Comparison of ENCODE assay signal across 13 cellular contexts in the genomic region with DNA sequence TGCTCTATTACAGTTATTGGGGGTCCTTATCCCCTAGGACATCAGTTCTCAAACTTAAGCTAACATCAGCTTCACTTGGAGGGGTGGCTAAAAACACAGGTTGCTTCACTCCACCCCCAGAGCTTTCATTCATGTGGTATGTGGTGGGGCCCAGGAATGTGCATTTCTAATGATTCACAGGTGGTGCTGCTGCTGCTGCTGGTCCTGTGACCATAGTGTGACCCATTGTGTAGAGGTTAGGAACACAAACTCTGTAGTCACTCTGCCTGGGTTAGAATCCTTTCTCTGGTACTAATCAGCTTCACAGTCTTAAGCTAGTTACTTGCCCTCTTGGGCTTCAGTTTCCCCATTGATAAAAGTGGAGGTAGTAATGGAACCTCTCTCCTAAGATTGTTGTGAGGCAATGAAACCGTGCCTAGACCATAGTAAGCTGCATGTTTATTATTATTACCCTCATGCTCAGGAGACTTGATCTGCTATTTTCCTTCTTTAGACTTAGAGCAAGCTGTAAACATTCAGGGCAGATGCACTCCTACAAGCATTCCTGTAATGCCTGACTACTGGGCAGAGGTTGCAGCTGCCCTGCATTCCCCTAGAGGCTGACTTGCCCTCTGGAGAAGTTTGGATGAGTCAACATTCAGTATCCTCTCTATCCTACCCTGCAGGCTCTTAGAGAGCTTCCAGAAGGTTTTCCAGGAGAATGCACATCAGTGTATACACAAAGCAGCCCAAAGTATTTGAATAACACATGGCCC.
DNase-seq lines count a peak whose midpoint lies in the region; ATAC-seq and TF ChIP-seq lines count a peak whose summit lies in the region.
"Had no signal": no experiment of that assay in that cellular context is flagged by ENCODE, and none has a peak within 500 bp of the region (broad histone marks: within the 10 kb centered on the region; RNA-seq: fewer than 3 reads in every experiment).

No MANE protein-coding gene starts in this region.

- no peaks in the 10 kb centered on the region for H3K27me3 Mint-ChIP-seq in activated naive CD4-positive, alpha-beta T cell treated with anti-CD3 and anti-CD28 coated beads for 36 hours (ENCODE audit: low read depth)
- no peaks in the 10 kb centered on the region for H3K27me3 Mint-ChIP-seq in glutamatergic neuron (ENCODE audit: unreplicated experiment)

- no peak overlapping the region for H3K27ac Mint-ChIP-seq in activated naive CD4-positive, alpha-beta T cell treated with anti-CD3 and anti-CD28 coated beads for 36 hours
- H3K27ac Mint-ChIP-seq in glutamatergic neuron (ENCODE audit: unreplicated experiment): no peak overlapping the region

- H3K4me3 Mint-ChIP-seq in activated naive CD4-positive, alpha-beta T cell treated with anti-CD3 and anti-CD28 coated beads for 36 hours: no peak overlapping the region
- H3K4me3 Mint-ChIP-seq in glutamatergic neuron (ENCODE audit: unreplicated experiment): no peak overlapping the region

- no peaks in the 10 kb centered on the region for H3K36me3 ChIP-seq in left ventricle myocardium inferior

- H3K27ac ChIP-seq in left ventricle myocardium inferior (replicated peaks): no peak overlapping the region
- H3K27ac ChIP-seq: body of pancreas had no signal

- no peaks in the 10 kb centered on the region for H3K9me3 ChIP-seq in left ventricle myocardium inferior (replicated peaks)
- H3K9me3 ChIP-seq: body of pancreas had no signal

- DNase-seq in HCEC 1CT (peak; percentile 84), SW480 (ENCODE audit: low spot score) (peak; percentile 57), fibroblast of the conjunctiva (ENCODE audit: low read depth) (peak; percentile 53), skeletal muscle cell (ENCODE audit: low read depth) (peak; percentile 51), left ventricle myocardium inferior (no peak), glutamatergic neuron (no peak)
- no peak for DNase-seq in activated naive CD4-positive, alpha-beta T cell treated with anti-CD3 and anti-CD28 coated beads for 36 hours
- DNase-seq: activated CD8-positive, alpha-beta memory T cell treated with anti-CD3 and anti-CD28 coated beads for 24 hours; body of pancreas; hippocampal formation; NCI-H345; stimulated activated CD4-positive, alpha-beta T cell treated with anti-CD3 and anti-CD28 coated beads, Interleukin-2, amount 100 ng/mL, for 24 hours had no signal

- H3K4me1 ChIP-seq in left ventricle myocardium inferior: no peaks in the 10 kb centered on the region

- no peaks in the 10 kb centered on the region for H3K9me3 Mint-ChIP-seq in activated naive CD4-positive, alpha-beta T cell treated with anti-CD3 and anti-CD28 coated beads for 36 hours
- no peaks in the 10 kb centered on the region for H3K9me3 Mint-ChIP-seq in glutamatergic neuron (ENCODE audit: unreplicated experiment)

- no peak for ATAC-seq in GM19035 (IDR thresholded peaks at IDR 0.05; ENCODE audit: unreplicated experiment)
- ATAC-seq: body of pancreas had no signal

- CTCF ChIA-PET in activated naive CD4-positive, alpha-beta T cell treated with anti-CD3 and anti-CD28 coated beads for 36 hours (lab: Charles Lee): interaction anchor here (1.2 kb wide), 1 partner anchor 63 kb away, joined by 3 read pairs; no protein-coding TSS in a partner anchor

- H3K4me3 ChIP-seq in skeletal muscle cell (ENCODE audit: low read depth, low read length): no peak overlapping the region
- H3K4me3 ChIP-seq in left ventricle myocardium inferior: no peak overlapping the region
- H3K4me3 ChIP-seq: body of pancreas had no signal

- intact Hi-C loops in left ventricle myocardium inferior (cut with micrococcal nuclease): no loop called here
- intact Hi-C loops in activated naive CD4-positive, alpha-beta T cell treated with anti-CD3 and anti-CD28 coated beads for 36 hours (cut with micrococcal nuclease): no loop called here

- H3K27me3 ChIP-seq in left ventricle myocardium inferior (ENCODE audit: low read depth): no peaks in the 10 kb centered on the region
- H3K27me3 ChIP-seq: body of pancreas had no signal

- H3K36me3 Mint-ChIP-seq in activated naive CD4-positive, alpha-beta T cell treated with anti-CD3 and anti-CD28 coated beads for 36 hours (ENCODE audit: low read depth): no peaks in the 10 kb centered on the region
- no peaks in the 10 kb centered on the region for H3K36me3 Mint-ChIP-seq in glutamatergic neuron (ENCODE audit: unreplicated experiment)

- TF ChIP-seq CTCF in left ventricle myocardium inferior (IDR thresholded peaks at IDR 0.05; ENCODE audit: borderline replicate concordance) (no peak), glutamatergic neuron (IDR thresholded peaks at IDR 0.05; ENCODE audit: partially characterized antibody, unreplicated experiment) (no peak)

- no peaks in the 10 kb centered on the region for H3K4me1 Mint-ChIP-seq in activated naive CD4-positive, alpha-beta T cell treated with anti-CD3 and anti-CD28 coated beads for 36 hours (ENCODE audit: low read depth)
- H3K4me1 Mint-ChIP-seq in glutamatergic neuron (ENCODE audit: low read depth, unreplicated experiment): no peaks in the 10 kb centered on the region

Comparison
In these comparisons a context has a peak if more than half of its experiments do, and no peak if none do; other contexts are left out.
1. DNase-seq: peak in HCEC 1CT (single experiment), SW480 (single experiment), fibroblast of the conjunctiva (single experiment) and skeletal muscle cell (single experiment); none in left ventricle myocardium inferior (single experiment), activated naive CD4-positive, alpha-beta T cell treated with anti-CD3 and anti-CD28 coated beads for 36 hours (single experiment) and glutamatergic neuron (single experiment).